Comparison of ENCODE assay signal across 15 cellular contexts in genomic region chr11:128914216-128915147, GRCh38. TPM values are rescaled to one million over a fixed set of nuclear protein-coding genes. Genes with fewer than 3 reads are reported as not detected.
"Had no signal": no experiment of that assay in that cellular context is flagged by ENCODE, and none has a peak within 500 bp of the region (broad histone marks: within the 10 kb centered on the region; RNA-seq: fewer than 3 reads in every experiment).

No MANE protein-coding gene starts in this region.

- H3K27ac Mint-ChIP-seq: activated CD4-positive, alpha-beta memory T cell treated with anti-CD3 and anti-CD28 coated beads for 36 hours; activated naive CD8-positive, alpha-beta T cell treated with anti-CD3 and anti-CD28 coated beads for 36 hours; naive thymus-derived CD8-positive, alpha-beta T cell had no signal

- DNase-seq: activated CD4-positive, alpha-beta memory T cell treated with anti-CD3 and anti-CD28 coated beads for 36 hours; activated CD4-positive, alpha-beta T cell treated with anti-CD3 and anti-CD28 coated beads for 1 hour; activated gamma-delta T cell treated with Interleukin-2 at 50 U/mL for 16 hours; activated naive CD8-positive, alpha-beta T cell treated with anti-CD3 and anti-CD28 coated beads for 36 hours; activated T-cell treated with anti-CD3 and anti-CD28 coated beads, Interleukin-2, amount 50 U/mL, for 4 hours; hippocampal formation; stimulated activated CD4-positive, alpha-beta T cell treated with anti-CD3 and anti-CD28 coated beads, Interleukin-2, amount 100 ng/mL, for 48 hours; stimulated activated naive CD4-positive, alpha-beta T cell treated with Interleukin-2 at 50 U/mL for 16 hours; T-helper 9 cell had no signal

- H3K4me3 ChIP-seq: mucosa of descending colon had no signal

- H3K36me3 Mint-ChIP-seq: activated CD4-positive, alpha-beta memory T cell treated with anti-CD3 and anti-CD28 coated beads for 36 hours; activated naive CD8-positive, alpha-beta T cell treated with anti-CD3 and anti-CD28 coated beads for 36 hours; naive thymus-derived CD8-positive, alpha-beta T cell had no signal

- H3K9me3 Mint-ChIP-seq: activated CD4-positive, alpha-beta memory T cell treated with anti-CD3 and anti-CD28 coated beads for 36 hours; activated naive CD8-positive, alpha-beta T cell treated with anti-CD3 and anti-CD28 coated beads for 36 hours; activated T-cell treated with anti-CD3 and anti-CD28 coated beads, Interleukin-2, amount 50 U/mL, for 4 hours had no signal

- ATAC-seq: activated T-cell treated with anti-CD3 and anti-CD28 coated beads, Interleukin-2, amount 50 U/mL, for 4 hours; mucosa of descending colon; naive thymus-derived CD8-positive, alpha-beta T cell had no signal

- H3K9me3 ChIP-seq: mucosa of descending colon had no signal

- H3K4me3 Mint-ChIP-seq: activated CD4-positive, alpha-beta memory T cell treated with anti-CD3 and anti-CD28 coated beads for 36 hours; activated naive CD8-positive, alpha-beta T cell treated with anti-CD3 and anti-CD28 coated beads for 36 hours; activated T-cell treated with anti-CD3 and anti-CD28 coated beads, Interleukin-2, amount 50 U/mL, for 4 hours; naive thymus-derived CD8-positive, alpha-beta T cell had no signal

RNA-seq across cellular contexts. Expression of gene KCNJ5, which starts 23.3 kb away (rescaled TPM):
- total RNA-seq: activated CD4-positive, alpha-beta memory T cell treated with anti-CD3 and anti-CD28 coated beads for 36 hours; activated naive CD8-positive, alpha-beta T cell treated with anti-CD3 and anti-CD28 coated beads for 36 hours; activated T-cell treated with anti-CD3 and anti-CD28 coated beads, Interleukin-2, amount 50 U/mL, for 4 hours; lung microvascular endothelial cell; naive thymus-derived CD8-positive, alpha-beta T cell; osteocyte; pulmonary artery endothelial cell had no signal
- polyA plus RNA-seq: naive thymus-derived CD8-positive, alpha-beta T cell had no signal

RNA-seq across cellular contexts. Expression of gene TP53AIP1, which starts 28.2 kb away (rescaled TPM):
- total RNA-seq: activated CD4-positive, alpha-beta memory T cell treated with anti-CD3 and anti-CD28 coated beads for 36 hours; activated naive CD8-positive, alpha-beta T cell treated with anti-CD3 and anti-CD28 coated beads for 36 hours; activated T-cell treated with anti-CD3 and anti-CD28 coated beads, Interleukin-2, amount 50 U/mL, for 4 hours; lung microvascular endothelial cell; naive thymus-derived CD8-positive, alpha-beta T cell; osteocyte; pulmonary artery endothelial cell had no signal
- polyA plus RNA-seq: naive thymus-derived CD8-positive, alpha-beta T cell; urinary bladder had no signal

RNA-seq across cellular contexts. Expression of gene KCNJ1, which starts 47.4 kb away (rescaled TPM):
- total RNA-seq: activated CD4-positive, alpha-beta memory T cell treated with anti-CD3 and anti-CD28 coated beads for 36 hours; activated naive CD8-positive, alpha-beta T cell treated with anti-CD3 and anti-CD28 coated beads for 36 hours; activated T-cell treated with anti-CD3 and anti-CD28 coated beads, Interleukin-2, amount 50 U/mL, for 4 hours; mucosa of descending colon; naive thymus-derived CD8-positive, alpha-beta T cell; osteocyte; pulmonary artery endothelial cell; urinary bladder had no signal
- polyA plus RNA-seq: naive thymus-derived CD8-positive, alpha-beta T cell had no signal
